ENCODE assay signal across 8 cellular contexts in genomic region chr14:96852823-96853422, GRCh38. TPM values are rescaled to one million over a fixed set of nuclear protein-coding genes. Genes with fewer than 3 reads are reported as not detected.
DNase-seq lines count a peak whose midpoint lies in the region; ATAC-seq lines count a peak whose summit lies in the region.

No MANE protein-coding gene starts in this region.

- no peaks in the 10 kb centered on the region for H3K27me3 ChIP-seq in H7 (ENCODE audit: control insufficient read depth, insufficient read depth, low read length)

- no peak overlapping the region for H3K4me3 ChIP-seq in H7 (ENCODE audit: insufficient read depth, low read depth, low read length)

- peak; percentile 47 for DNase-seq in NOMO-1 treated with DMSO at 0.1 percent for 48 hours (lab: John Stamatoyannopoulos, UW; ENCODE audit: unreplicated experiment)
- no peak for DNase-seq in NOMO-1 treated with dmso at 0.1 percent for 144 hours (lab: John Stamatoyannopoulos, UW; ENCODE audit: unreplicated experiment)
- peak; percentile 2 for DNase-seq in NCI-H146 treated with DMSO at 0.1 percent for 48 hours (lab: John Stamatoyannopoulos, UW; ENCODE audit: unreplicated experiment)
- peak; percentile 67 for DNase-seq in amniotic epithelial cell (ENCODE audit: low read depth)
- DNase-seq in kidney glomerular epithelial cell (lab: John Stamatoyannopoulos, UW): peak; percentile 43
- no peak for DNase-seq in H7

- H3K36me3 ChIP-seq in H7 (replicated peaks; ENCODE audit: control insufficient read depth, insufficient read depth, low read length): peaks cover 3% of the 10 kb centered on the region

- ATAC-seq in GM21529 (IDR thresholded peaks at IDR 0.05; ENCODE audit: unreplicated experiment) (peak; percentile 68), HG03045 (IDR thresholded peaks at IDR 0.05; ENCODE audit: unreplicated experiment) (no peak)

RNA-seq across cellular contexts. Expression of gene VRK1, which starts 55.7 kb away (rescaled TPM):
- 69.8 and 87.8 TPM in 2 replicates for total RNA-seq in H7 (2014; rRNA removed; shearing (Covaris generic))

Comparison
In these comparisons a context has a peak if more than half of its experiments do, and no peak if none do; other contexts are left out.
1. DNase-seq: peak in NOMO-1 treated with DMSO at 0.1 percent for 48 hours (single experiment), NCI-H146 treated with DMSO at 0.1 percent for 48 hours (single experiment), amniotic epithelial cell (single experiment) and kidney glomerular epithelial cell (single experiment); none in NOMO-1 treated with dmso at 0.1 percent for 144 hours (single experiment) and H7 (single experiment).